Comparison of ENCODE assay signal across 10 cellular contexts in genomic region chr2:10333966-10334365, GRCh38.
"Had no signal": no experiment of that assay in that cellular context is flagged by ENCODE, and none has a peak within 500 bp of the region (broad histone marks: within the 10 kb centered on the region; RNA-seq: fewer than 3 reads in every experiment).

No MANE protein-coding gene starts in this region.

- H3K4me3 Mint-ChIP-seq: mesothelial cell of epicardium had no signal

- H3K27me3 Mint-ChIP-seq: stimulated activated naive B cell treated with anti-CD40 and anti-IgM and Interleukin-4, amounts not matched to agents 10 μg/mL and 1 μg/mL and 100 μg/mL, for 72 hours had no signal

- H3K9me3 Mint-ChIP-seq: activated T-cell treated with anti-CD3 and anti-CD28 coated beads, Interleukin-2, amount 50 U/mL, for 72 hours; mesothelial cell of epicardium had no signal

- ATAC-seq: activated T-cell treated with anti-CD3 and anti-CD28 coated beads, Interleukin-2, amount 50 U/mL, for 72 hours; left cardiac atrium; stimulated activated naive B cell treated with anti-CD40 and anti-IgM and Interleukin-4, amounts not matched to agents 10 μg/mL and 1 μg/mL and 100 μg/mL, for 72 hours had no signal

- H3K4me3 ChIP-seq: dorsolateral prefrontal cortex, lung, tibial nerve, vagina had no signal

- DNase-seq: activated CD4-positive, alpha-beta T cell treated with anti-CD3 and anti-CD28 coated beads, Interleukin-2, amount 50 U/mL, for 1 hour; activated T-cell treated with anti-CD3 and anti-CD28 coated beads, Interleukin-2, amount 50 U/mL, for 72 hours; dorsolateral prefrontal cortex; erythroblast; left cardiac atrium; stimulated activated naive B cell treated with anti-CD40 and anti-IgM and Interleukin-4, amounts not matched to agents 10 μg/mL and 1 μg/mL and 100 μg/mL, for 72 hours had no signal

- H3K36me3 ChIP-seq: vagina had no signal

- H3K27me3 ChIP-seq: dorsolateral prefrontal cortex, tibial nerve, vagina had no signal

- H3K9me3 ChIP-seq: vagina had no signal

- H3K27ac Mint-ChIP-seq: activated T-cell treated with anti-CD3 and anti-CD28 coated beads, Interleukin-2, amount 50 U/mL, for 72 hours; mesothelial cell of epicardium had no signal

- H3K27ac ChIP-seq: tibial nerve, vagina had no signal
